Comparison of ENCODE assay signal across 2 cellular contexts in the genomic region with DNA sequence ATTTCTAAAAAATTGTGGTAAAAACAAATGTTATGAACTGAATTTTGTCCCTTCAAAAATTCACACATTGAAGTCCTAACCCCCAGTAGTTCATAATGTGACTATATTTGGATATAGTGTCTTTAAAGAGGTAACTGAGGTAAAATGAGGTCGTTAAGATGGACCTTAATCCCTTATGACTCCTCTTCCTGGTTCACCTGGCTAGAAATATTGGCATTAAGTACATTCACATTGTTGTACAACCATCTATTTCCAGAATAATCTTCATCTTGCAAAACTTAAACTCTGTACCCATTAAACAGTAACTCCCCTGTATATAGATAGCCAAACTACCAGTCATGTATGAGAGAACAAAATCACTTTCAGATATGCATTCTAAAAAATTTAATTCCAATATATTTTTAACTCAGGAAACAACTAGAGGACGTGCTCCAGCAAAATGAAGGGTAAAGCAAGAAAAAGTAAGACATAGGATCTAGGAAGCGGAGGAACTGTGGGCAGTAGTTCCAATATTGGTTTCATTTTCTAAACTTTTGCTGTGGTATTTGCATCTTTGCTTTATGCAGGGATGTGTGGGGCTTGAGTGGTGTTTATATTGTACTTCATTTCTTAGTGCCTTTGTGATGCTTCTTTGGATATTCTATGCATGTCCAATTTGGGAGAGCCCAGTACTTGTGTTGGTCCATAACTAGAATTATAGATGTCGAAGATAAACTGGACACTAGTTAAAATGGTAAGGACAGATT.
A peak's percentile ranks its signal among the peaks of the same experiment; 100 is the strongest.
TF ChIP-seq lines count a peak whose summit lies in the region.

No MANE protein-coding gene starts in this region.

TF ChIP-seq in K562, 482 proteins besides CTCF, POLR2A, EP300 and RAD21:
- peak; percentile 21 for TF ChIP-seq RBM25 (IDR thresholded peaks at IDR 0.05; ENCODE audit: low read depth, low read length, severe bottlenecking)
- TF ChIP-seq COPS2 (conservative IDR thresholded peaks at IDR 0.05) = no peak

TF ChIP-seq in SK-N-SH, 30 proteins besides CTCF, POLR2A, EP300 and RAD21:
- TF ChIP-seq, protein P1, sequence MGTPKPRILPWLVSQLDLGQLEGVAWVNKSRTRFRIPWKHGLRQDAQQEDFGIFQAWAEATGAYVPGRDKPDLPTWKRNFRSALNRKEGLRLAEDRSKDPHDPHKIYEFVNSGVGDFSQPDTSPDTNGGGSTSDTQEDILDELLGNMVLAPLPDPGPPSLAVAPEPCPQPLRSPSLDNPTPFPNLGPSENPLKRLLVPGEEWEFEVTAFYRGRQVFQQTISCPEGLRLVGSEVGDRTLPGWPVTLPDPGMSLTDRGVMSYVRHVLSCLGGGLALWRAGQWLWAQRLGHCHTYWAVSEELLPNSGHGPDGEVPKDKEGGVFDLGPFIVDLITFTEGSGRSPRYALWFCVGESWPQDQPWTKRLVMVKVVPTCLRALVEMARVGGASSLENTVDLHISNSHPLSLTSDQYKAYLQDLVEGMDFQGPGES (IDR thresholded peaks at IDR 0.05; ENCODE audit: low read depth, low read length) = no peak
- TF ChIP-seq RXRA (IDR thresholded peaks at IDR 0.05; ENCODE audit: borderline replicate concordance, low read depth) = no peak
- no peak for TF ChIP-seq RFX5 (IDR thresholded peaks at IDR 0.05; ENCODE audit: low read length)
- TF ChIP-seq, protein P2, sequence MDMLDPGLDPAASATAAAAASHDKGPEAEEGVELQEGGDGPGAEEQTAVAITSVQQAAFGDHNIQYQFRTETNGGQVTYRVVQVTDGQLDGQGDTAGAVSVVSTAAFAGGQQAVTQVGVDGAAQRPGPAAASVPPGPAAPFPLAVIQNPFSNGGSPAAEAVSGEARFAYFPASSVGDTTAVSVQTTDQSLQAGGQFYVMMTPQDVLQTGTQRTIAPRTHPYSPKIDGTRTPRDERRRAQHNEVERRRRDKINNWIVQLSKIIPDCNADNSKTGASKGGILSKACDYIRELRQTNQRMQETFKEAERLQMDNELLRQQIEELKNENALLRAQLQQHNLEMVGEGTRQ (IDR thresholded peaks at IDR 0.05; ENCODE audit: borderline replicate concordance, low read depth, low read length) = no peak
- no peak for TF ChIP-seq MEF2A (IDR thresholded peaks at IDR 0.05; ENCODE audit: borderline replicate concordance, low read depth)
- no peak for TF ChIP-seq FOXJ3 (CRISPR knock-in tag; IDR thresholded peaks at IDR 0.05)
- no peak for TF ChIP-seq MXI1 (IDR thresholded peaks at IDR 0.05; ENCODE audit: low read depth, low read length)
- no peak for TF ChIP-seq TEAD4 (IDR thresholded peaks at IDR 0.05; ENCODE audit: borderline replicate concordance, insufficient read depth)
- TF ChIP-seq REST (IDR thresholded peaks at IDR 0.05; ENCODE audit: low read depth, low read length) = no peak
- no peak for TF ChIP-seq SIN3A (IDR thresholded peaks at IDR 0.05; ENCODE audit: borderline replicate concordance, low read depth, low read length)
- TF ChIP-seq JUND (IDR thresholded peaks at IDR 0.05) = no peak
- no peak for TF ChIP-seq CHD2 (IDR thresholded peaks at IDR 0.05; ENCODE audit: low read length, partially characterized antibody)
- no peak for TF ChIP-seq USF1 (IDR thresholded peaks at IDR 0.05; ENCODE audit: borderline replicate concordance, low read depth)
- no peak for TF ChIP-seq POLR2AphosphoS5 (IDR thresholded peaks at IDR 0.05; ENCODE audit: low read depth, low read length)
- TF ChIP-seq NRF1 (IDR thresholded peaks at IDR 0.05; ENCODE audit: low read depth, low read length) = no peak
- no peak for TF ChIP-seq TCF12 (IDR thresholded peaks at IDR 0.05)
